ENCODE assay signal across 12 cellular contexts in the genomic region with DNA sequence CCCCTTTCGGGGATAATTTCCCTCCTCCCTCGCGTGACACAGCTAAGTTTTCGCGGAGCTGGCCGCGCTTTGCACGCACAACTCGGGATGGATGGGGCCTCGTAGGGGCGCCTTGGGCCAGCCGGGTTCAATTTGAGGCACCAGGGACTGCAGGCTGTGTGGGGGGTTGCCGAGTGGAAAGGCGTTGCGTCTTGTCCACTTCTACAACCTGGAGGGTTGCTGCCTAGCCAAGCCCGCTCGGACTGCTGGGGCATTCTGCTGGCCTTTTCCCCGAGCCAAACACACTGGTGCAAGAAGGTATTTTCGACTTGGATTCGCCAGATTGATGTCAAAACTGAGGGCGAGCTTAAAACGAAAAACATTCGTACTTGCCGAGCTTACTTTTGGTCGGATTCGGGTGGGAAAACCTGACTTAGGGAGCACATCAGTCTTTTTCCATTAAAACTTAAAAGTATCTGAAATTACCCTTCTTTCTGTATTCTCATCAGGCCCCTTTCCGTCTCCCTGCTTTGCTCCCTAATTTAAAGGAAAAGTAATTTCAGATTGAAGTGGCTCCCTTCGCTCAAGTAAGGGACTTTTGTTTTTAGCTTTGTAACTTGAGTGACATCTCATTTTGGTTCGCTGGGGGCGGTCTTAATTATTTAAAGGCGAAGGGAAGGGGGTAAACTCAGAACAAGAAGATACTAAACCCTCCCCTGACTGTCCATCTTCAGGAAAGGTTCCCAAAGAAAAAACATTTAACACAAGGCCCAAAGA. TPM values are rescaled to one million over a fixed set of nuclear protein-coding genes. Genes with fewer than 3 reads are reported as not detected.
DNase-seq lines count a peak whose midpoint lies in the region; ATAC-seq and TF ChIP-seq lines count a peak whose summit lies in the region.
"Had no signal": no experiment of that assay in that cellular context is flagged by ENCODE, and none has a peak within 500 bp of the region (broad histone marks: within the 10 kb centered on the region; RNA-seq: fewer than 3 reads in every experiment).

No MANE protein-coding gene starts in this region.

- H3K4me3 ChIP-seq in heart right ventricle, result peak overlapping the region in 6 of 10 donors; percentile 15 to 51 (median 50)
- H3K4me3 ChIP-seq in choroid plexus epithelial cell (ENCODE audit: low read depth, low read length), result peak overlapping the region; percentile 60
- peak overlapping the region; percentile 3 for H3K4me3 ChIP-seq in lung
- H3K4me3 ChIP-seq in vagina, result peak overlapping the region; percentile 47 to 90
- H3K4me3 ChIP-seq: BLaER1, thoracic aorta had no signal

- no peak for TF ChIP-seq POLR2A in vagina (IDR thresholded peaks at IDR 0.05)

- no peak overlapping the region for H3K4me3 Mint-ChIP-seq in activated CD4-positive, alpha-beta memory T cell treated with anti-CD3 and anti-CD28 coated beads, Interleukin-2, amount 10 ng/mL, durations not matched to agents 7 days and 5 days

- H3K27me3 Mint-ChIP-seq in activated CD4-positive, alpha-beta memory T cell treated with anti-CD3 and anti-CD28 coated beads, Interleukin-2, amount 10 ng/mL, durations not matched to agents 7 days and 5 days, result peaks cover 77% of the 10 kb centered on the region

- POLR2A ChIA-PET in activated CD4-positive, alpha-beta memory T cell treated with anti-CD3 and anti-CD28 coated beads, Interleukin-2, amount 10 ng/mL, durations not matched to agents 7 days and 5 days (lab: Charles Lee), result interaction anchor here (1.0 kb wide), 1 partner anchor 15 kb away, joined by 3 read pairs; a partner anchor contains a TSS

- ATAC-seq in heart right ventricle, result no peak
- no peak for ATAC-seq in lung (ENCODE audit: insufficient read depth, low FRiP score)

- H3K27ac Mint-ChIP-seq in activated CD4-positive, alpha-beta memory T cell treated with anti-CD3 and anti-CD28 coated beads, Interleukin-2, amount 10 ng/mL, durations not matched to agents 7 days and 5 days, result no peak overlapping the region

- peaks cover 2 to 50% (median 26%) of the 10 kb centered on the region in 9 donors for H3K4me1 ChIP-seq in heart right ventricle
- H3K4me1 ChIP-seq in lung (ENCODE audit: control insufficient read depth in 2 of 2, insufficient read depth in 2 of 2, low read length in 2 of 2), result peaks cover 0 to 2% of the 10 kb centered on the region in 2 donors
- peaks cover 45% of the 10 kb centered on the region for H3K4me1 ChIP-seq in vagina

- peaks cover 6 to 100% (median 45%) of the 10 kb centered on the region in 7 donors for H3K27me3 ChIP-seq in heart right ventricle
- peaks cover 6% of the 10 kb centered on the region for H3K27me3 ChIP-seq in lung (ENCODE audit: control insufficient read depth, insufficient read depth)
- H3K27me3 ChIP-seq in vagina, result no peaks in the 10 kb centered on the region

- H3K4me1 Mint-ChIP-seq in activated CD4-positive, alpha-beta memory T cell treated with anti-CD3 and anti-CD28 coated beads, Interleukin-2, amount 10 ng/mL, durations not matched to agents 7 days and 5 days, result peaks cover 2% of the 10 kb centered on the region

- H3K36me3 ChIP-seq in heart right ventricle (peaks cover 0 to 43% (median 10%) of the 10 kb centered on the region in 9 donors), lung (ENCODE audit: control insufficient read depth in 2 of 2, insufficient read depth in 2 of 2, low read length in 2 of 2) (peaks cover 2 to 10% of the 10 kb centered on the region in 2 donors), vagina (peaks cover 0 to 15% of the 10 kb centered on the region in 2 donors)
- H3K36me3 ChIP-seq: thoracic aorta had no signal

- WGBS in heart right ventricle, 2 donors, result 55 to 60% methylated on average over 31 of the region's 31 CpGs
- 5 to 10% methylated on average over 31 of the region's 31 CpGs for WGBS in lung, 2 donors

- H3K36me3 Mint-ChIP-seq in activated CD4-positive, alpha-beta memory T cell treated with anti-CD3 and anti-CD28 coated beads, Interleukin-2, amount 10 ng/mL, durations not matched to agents 7 days and 5 days (ENCODE audit: low read depth), result no peaks in the 10 kb centered on the region

- CTCF ChIA-PET in activated CD4-positive, alpha-beta memory T cell treated with anti-CD3 and anti-CD28 coated beads, Interleukin-2, amount 10 ng/mL, durations not matched to agents 7 days and 5 days (lab: Charles Lee), result no interaction called here

- H3K9me3 ChIP-seq in heart right ventricle (no peaks in the 10 kb centered on the region), lung (ENCODE audit: control insufficient read depth in 2 of 2, insufficient read depth in 1 of 2, low read length in 1 of 2) (peaks cover 0 to 3% of the 10 kb centered on the region in 2 donors), vagina (no peaks in the 10 kb centered on the region)
- H3K9me3 ChIP-seq: BLaER1, thoracic aorta had no signal

- H3K9me3 Mint-ChIP-seq in activated CD4-positive, alpha-beta memory T cell treated with anti-CD3 and anti-CD28 coated beads, Interleukin-2, amount 10 ng/mL, durations not matched to agents 7 days and 5 days, result no peaks in the 10 kb centered on the region

- intact Hi-C loops in heart right ventricle (cut with DNase I), result loop anchor here (2.0 to 10.0 kb wide), 12 partner anchors 495 to 1088 kb away; no protein-coding TSS in a partner anchor
- intact Hi-C loops in cardiac septum (cut with DNase I), result loop anchor here (5.0 to 10.0 kb wide), 2 partner anchors 495 to 963 kb away; no protein-coding TSS in a partner anchor
- intact Hi-C loops in vagina (cut with DNase I), result loop anchor here (5.0 kb wide), 1 partner anchor 1083 kb away; no protein-coding TSS in a partner anchor

- TF ChIP-seq CTCF in heart right ventricle (IDR thresholded peaks at IDR 0.05) (no peak), choroid plexus epithelial cell (conservative IDR thresholded peaks at IDR 0.05; ENCODE audit: low read depth, low read length) (no peak), lung (IDR thresholded peaks at IDR 0.05; ENCODE audit: control extremely low read depth, extremely low read depth) (no peak), vagina (IDR thresholded peaks at IDR 0.05) (no peak)

- DNase-seq in heart right ventricle (no peak), cardiac septum (ENCODE audit: low spot score) (no peak), choroid plexus epithelial cell (ENCODE audit: low read depth) (peak; percentile 52), lung (ENCODE audit: low spot score) (no peak), vagina (ENCODE audit: extremely low spot score in 2 of 2) (no peak), midbrain (lab: John Stamatoyannopoulos, UW) (no peak)
- no peak for DNase-seq in activated CD4-positive, alpha-beta memory T cell treated with anti-CD3 and anti-CD28 coated beads, Interleukin-2, amount 10 ng/mL, durations not matched to agents 7 days and 5 days
- DNase-seq in activated CD4-positive, alpha-beta T cell treated with anti-CD3 and anti-CD28 coated beads for 4 hours, result no peak
- DNase-seq: dermis blood vessel endothelial cell, NCI-H2171 had no signal

- H3K27ac ChIP-seq in heart right ventricle (peak overlapping the region in 9 of 10 donors; percentile 2 to 48 (median 30)), lung (ENCODE audit: low read depth in 1 of 2, low read length in 1 of 2) (peak overlapping the region in 1 of 2 donors; percentile 83), vagina (peak overlapping the region; percentile 99)
- H3K27ac ChIP-seq: BLaER1, thoracic aorta had no signal

RNA-seq across cellular contexts. Expression of a gene that starts 14.3 kb away (rescaled TPM):
- total RNA-seq in heart right ventricle, result 10 to 100 TPM in 6 of 10 donors, 1 to 10 TPM in 4; 4.0 to 32.4 (median 11.4) TPM
- polyA plus RNA-seq in heart right ventricle, result 10 to 100 TPM in 1 of 2 donors, 1 to 10 TPM in 1; 9.7 to 20.9 TPM
- total RNA-seq in cardiac septum, result 17.1 TPM
- total RNA-seq in lung, result 100 to 1,000 TPM in 1 of 2 donors, 10 to 100 TPM in 1; 48.4 to 126 TPM
- 10 to 100 TPM; 19.3 to 30.8 TPM for polyA plus RNA-seq in lung
- 57.0 TPM for total RNA-seq in vagina
- not detected for total RNA-seq in activated CD4-positive, alpha-beta memory T cell treated with anti-CD3 and anti-CD28 coated beads, Interleukin-2, amount 10 ng/mL, durations not matched to agents 7 days and 5 days

Comparison
In these comparisons a context has a peak if more than half of its experiments do, and no peak if none do; other contexts are left out.
1. H3K4me3 ChIP-seq: peak in every context shown above with its lines; median percentile 68 in vagina; 60 in choroid plexus epithelial cell; 50 in heart right ventricle; 3 in lung.
2. RNA of a gene that starts 14.3 kb away (total RNA-seq): 48.4 to 126 TPM in lung, 57.0 TPM in vagina (single experiment), 17.1 TPM in cardiac septum (single experiment) and 4.0 to 32.4 TPM in heart right ventricle; not detected in activated CD4-positive, alpha-beta memory T cell treated with anti-CD3 and anti-CD28 coated beads, Interleukin-2, amount 10 ng/mL, durations not matched to agents 7 days and 5 days; every median in the first group is over 4 times any median in the second.